In the genomic region with DNA sequence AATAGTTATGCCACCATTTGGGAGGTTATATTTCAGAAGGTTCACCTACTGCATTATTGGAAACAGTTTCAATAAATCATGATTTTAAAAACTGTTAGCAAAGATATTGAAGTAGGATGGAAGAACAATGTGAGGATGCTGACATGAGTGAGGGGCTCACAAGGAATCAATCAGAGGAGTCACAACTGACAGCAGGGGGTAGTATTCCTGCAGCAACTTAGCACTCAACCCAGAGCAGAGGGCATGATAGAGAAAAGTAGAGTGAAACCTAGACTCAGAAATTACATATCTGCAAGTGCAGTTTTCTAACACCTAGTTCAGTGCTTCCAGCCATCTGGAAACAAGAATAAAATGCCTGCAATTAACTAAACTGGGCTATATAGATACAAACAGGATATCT, we compare ENCODE assay signal across 24 cellular contexts.
A peak's percentile ranks its signal among the peaks of the same experiment; 100 is the strongest.
DNase-seq lines count a peak whose midpoint lies in the region; ATAC-seq and TF ChIP-seq lines count a peak whose summit lies in the region.
"Had no signal": no experiment of that assay in that cellular context is flagged by ENCODE, and none has a peak within 500 bp of the region (broad histone marks: within the 10 kb centered on the region; RNA-seq: fewer than 3 reads in every experiment).

No MANE protein-coding gene starts in this region.

- H3K27me3 ChIP-seq in HCT116 (ENCODE audit: insufficient read depth, low read length) (no peaks in the 10 kb centered on the region), OCI-LY1 (ENCODE audit: insufficient read depth, low read length) (no peaks in the 10 kb centered on the region), endodermal cell (ENCODE audit: control insufficient read depth, insufficient read depth, low read length, poor library complexity, severe bottlenecking) (no peaks in the 10 kb centered on the region)
- H3K27me3 ChIP-seq: SJCRH30 had no signal

- H3K9me3 ChIP-seq in HCT116 (ENCODE audit: control insufficient read depth in 1 of 2, insufficient read depth in 1 of 2, low read depth in 1 of 2, low read length in 2 of 2) (no peaks in the 10 kb centered on the region), OCI-LY1 (ENCODE audit: low read length) (no peaks in the 10 kb centered on the region), endodermal cell (ENCODE audit: control insufficient read depth, low read length) (no peaks in the 10 kb centered on the region)
- H3K9me3 ChIP-seq: SJCRH30 had no signal

- H3K27ac ChIP-seq in HCT116 (ENCODE audit: low read depth, low read length) (no peak overlapping the region), OCI-LY1 (ENCODE audit: low read depth, low read length, poor library complexity, severe bottlenecking) (no peak overlapping the region), endodermal cell (ENCODE audit: low read depth, low read length) (no peak overlapping the region)
- H3K27ac ChIP-seq: BLaER1 treated with 17β-estradiol and CSF1 and Interleukin-3, amounts not matched to agents 10 nM and 100 nM; PC-9; SJCRH30 had no signal

- H3K27me3 Mint-ChIP-seq in endodermal cell (ENCODE audit: insufficient read depth) = no peaks in the 10 kb centered on the region
- H3K27me3 Mint-ChIP-seq: CD4-positive, alpha-beta T cell; T-cell had no signal

- no peaks in the 10 kb centered on the region for H3K36me3 Mint-ChIP-seq in endodermal cell (ENCODE audit: low read depth)
- H3K36me3 Mint-ChIP-seq: T-cell had no signal

- H3K4me2 ChIP-seq in HCT116 (ENCODE audit: low read length) (no peak overlapping the region), OCI-LY1 (ENCODE audit: low read length) (no peak overlapping the region)
- H3K4me2 ChIP-seq: BLaER1 treated with 17β-estradiol and CSF1 and Interleukin-3, amounts not matched to agents 10 nM and 100 nM; PC-9 had no signal

- peaks cover 22% of the 10 kb centered on the region for H3K9me3 Mint-ChIP-seq in endodermal cell

- BruUV-seq in HCT116 (replicated peaks; lab: Mats Ljungman, UMichigan) = no TSS peak

- H3K79me2 ChIP-seq in HCT116 (ENCODE audit: insufficient read depth, low read length) = no peaks in the 10 kb centered on the region
- H3K79me2 ChIP-seq in OCI-LY1 (ENCODE audit: insufficient read depth, low read length) = no peaks in the 10 kb centered on the region

- H3K36me3 ChIP-seq in HCT116 (ENCODE audit: control insufficient read depth in 1 of 2, insufficient read depth in 2 of 2, low read length in 2 of 2) = no peaks in the 10 kb centered on the region
- H3K36me3 ChIP-seq in OCI-LY1 (ENCODE audit: insufficient read depth, low read length) = no peaks in the 10 kb centered on the region
- H3K36me3 ChIP-seq in endodermal cell (ENCODE audit: control insufficient read depth, insufficient read depth, low read length) = no peaks in the 10 kb centered on the region
- H3K36me3 ChIP-seq: BLaER1 treated with 17β-estradiol and CSF1 and Interleukin-3, amounts not matched to agents 10 nM and 100 nM; SJCRH30 had no signal

- H3K9me2 ChIP-seq in HCT116 (ENCODE audit: insufficient read depth) = no peaks in the 10 kb centered on the region
- H3K9me2 ChIP-seq in OCI-LY1 (ENCODE audit: low read depth, low read length) = no peaks in the 10 kb centered on the region

- H3K4me1 ChIP-seq in HCT116 (ENCODE audit: control insufficient read depth in 1 of 2, insufficient read depth in 2 of 2, low read length in 2 of 2) (no peaks in the 10 kb centered on the region), OCI-LY1 (ENCODE audit: insufficient read depth, low read length, severe bottlenecking) (no peaks in the 10 kb centered on the region), endodermal cell (ENCODE audit: control insufficient read depth, insufficient read depth, low read length) (no peaks in the 10 kb centered on the region)
- H3K4me1 ChIP-seq: SJCRH30 had no signal

- H3K27ac Mint-ChIP-seq in endodermal cell = no peak overlapping the region
- H3K27ac Mint-ChIP-seq: CD4-positive, alpha-beta T cell; T-cell had no signal

- POLR2A ChIA-PET in HCT116 (lab: Charles Lee) = no interaction called here

- CTCF ChIA-PET in HCT116 (lab: Charles Lee) = no interaction called here

- H3K9ac ChIP-seq in HCT116 (ENCODE audit: low read length) = no peak overlapping the region
- H3K9ac ChIP-seq in OCI-LY1 (ENCODE audit: low read length) = no peak overlapping the region
- H3K9ac ChIP-seq in endodermal cell (ENCODE audit: extremely low read depth, low read length, poor library complexity, severe bottlenecking) = no peak overlapping the region
- H3K9ac ChIP-seq: BLaER1 treated with 17β-estradiol and CSF1 and Interleukin-3, amounts not matched to agents 10 nM and 100 nM had no signal

- intact Hi-C loops in HCT116 (cut with micrococcal nuclease) = no loop called here
- intact Hi-C loops in left colon (cut with DNase I, micrococcal nuclease) = no loop called here

- TF ChIP-seq CTCF in HCT116 (IDR thresholded peaks at IDR 0.05 in 2 of 3, conservative IDR thresholded peaks at IDR 0.05 in 1 of 3; ENCODE audit: borderline replicate concordance in 1 of 3, insufficient read depth in 1 of 3, low read depth in 2 of 3, low read length in 2 of 3) = no peak
- TF ChIP-seq CTCF in OCI-LY1 (IDR thresholded peaks at IDR 0.05; ENCODE audit: low read length) = peak; percentile 23
- TF ChIP-seq CTCF in endodermal cell (conservative IDR thresholded peaks at IDR 0.05) = no peak

- RAD21 ChIA-PET in HCT116 (lab: Charles Lee; ENCODE audit: low non-redundant PET in 1 of 2, low total read pairs in 2 of 2, uncharacterized antibody in 2 of 2, unreplicated experiment in 2 of 2) = no interaction called here

- H4K20me1 ChIP-seq in HCT116 (ENCODE audit: insufficient read depth) (no peaks in the 10 kb centered on the region), OCI-LY1 (ENCODE audit: insufficient read depth, low read length) (no peaks in the 10 kb centered on the region)
- H4K20me1 ChIP-seq: BLaER1 treated with 17β-estradiol and CSF1 and Interleukin-3, amounts not matched to agents 10 nM and 100 nM had no signal

- H3K4me3 ChIP-seq in HCT116 (replicated peaks in 1 of 2; ENCODE audit: low read depth in 1 of 2, low read length in 2 of 2) = no peak overlapping the region
- H3K4me3 ChIP-seq in OCI-LY1 (ENCODE audit: low read depth, low read length, poor library complexity, severe bottlenecking) = no peak overlapping the region
- H3K4me3 ChIP-seq in endodermal cell (ENCODE audit: low read length) = no peak overlapping the region
- H3K4me3 ChIP-seq: BLaER1 treated with 17β-estradiol and CSF1 and Interleukin-3, amounts not matched to agents 10 nM and 100 nM; PC-9; SJCRH30 had no signal

- H3K4me1 Mint-ChIP-seq in endodermal cell = no peaks in the 10 kb centered on the region
- H3K4me1 Mint-ChIP-seq: T-cell had no signal

- DNase-seq in HCT116 (ENCODE audit: low read depth, low spot score) (no peak), endodermal cell (peak; percentile 44), superior temporal gyrus (ENCODE audit: extremely low spot score) (peak; percentile 12), HUDEP-2 (lab: John Stamatoyannopoulos, UW; ENCODE audit: unreplicated experiment in 76 of 76) (no peak), left colon (no peak)
- DNase-seq: CD4-positive, alpha-beta T cell; GOT3; HCEC 1CT; Karpas-422; MV-4-11; NCI-H1105 treated with DMSO at 0.1 percent for 48 hours; NCI-H146; NCI-H1930; NCI-H2107; NCI-H524; NCI-H748 treated with DMSO at 0.1 percent for 48 hours; PC-9; SJCRH30; T-cell had no signal

- peak; percentile 12; the same call in 1 of the 2 replicates for TF ChIP-seq RAD21 in HCT116 (IDR thresholded peaks at IDR 0.05; ENCODE audit: low read depth)

- no peak overlapping the region for H2AFZ ChIP-seq in HCT116 (ENCODE audit: low read depth, low read length, poor library complexity, severe bottlenecking)
- no peak overlapping the region for H2AFZ ChIP-seq in OCI-LY1 (ENCODE audit: low read length)
- H2AFZ ChIP-seq: PC-9 had no signal

- no peak for ATAC-seq in HCT116
- no peak for ATAC-seq in GM21360 (IDR thresholded peaks at IDR 0.05; ENCODE audit: unreplicated experiment)
- no peak for ATAC-seq in left colon
- ATAC-seq: HepG2, Right ventricle myocardium inferior, T-cell had no signal

- no peak overlapping the region for H3K4me3 Mint-ChIP-seq in endodermal cell
- H3K4me3 Mint-ChIP-seq: CD4-positive, alpha-beta T cell; T-cell had no signal

- TF ChIP-seq POLR2A in HCT116 (IDR thresholded peaks at IDR 0.05; ENCODE audit: borderline replicate concordance, extremely low read depth, insufficient read depth, insufficient read length) = no peak

- H3F3A ChIP-seq in OCI-LY1 (ENCODE audit: insufficient read depth, low read length) = no peaks in the 10 kb centered on the region

TF ChIP-seq in HCT116, 20 proteins besides CTCF, POLR2A, EP300 and RAD21 (continues in another document):
- TF ChIP-seq, protein P1, sequence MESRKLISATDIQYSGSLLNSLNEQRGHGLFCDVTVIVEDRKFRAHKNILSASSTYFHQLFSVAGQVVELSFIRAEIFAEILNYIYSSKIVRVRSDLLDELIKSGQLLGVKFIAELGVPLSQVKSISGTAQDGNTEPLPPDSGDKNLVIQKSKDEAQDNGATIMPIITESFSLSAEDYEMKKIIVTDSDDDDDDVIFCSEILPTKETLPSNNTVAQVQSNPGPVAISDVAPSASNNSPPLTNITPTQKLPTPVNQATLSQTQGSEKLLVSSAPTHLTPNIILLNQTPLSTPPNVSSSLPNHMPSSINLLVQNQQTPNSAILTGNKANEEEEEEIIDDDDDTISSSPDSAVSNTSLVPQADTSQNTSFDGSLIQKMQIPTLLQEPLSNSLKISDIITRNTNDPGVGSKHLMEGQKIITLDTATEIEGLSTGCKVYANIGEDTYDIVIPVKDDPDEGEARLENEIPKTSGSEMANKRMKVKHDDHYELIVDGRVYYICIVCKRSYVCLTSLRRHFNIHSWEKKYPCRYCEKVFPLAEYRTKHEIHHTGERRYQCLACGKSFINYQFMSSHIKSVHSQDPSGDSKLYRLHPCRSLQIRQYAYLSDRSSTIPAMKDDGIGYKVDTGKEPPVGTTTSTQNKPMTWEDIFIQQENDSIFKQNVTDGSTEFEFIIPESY (IDR thresholded peaks at IDR 0.05; ENCODE audit: extremely low read depth, insufficient replicate concordance, low read length) = no peak
- TF ChIP-seq POLR2AphosphoS5 (IDR thresholded peaks at IDR 0.05; ENCODE audit: low read depth, low read length) (no peak), SIN3A (IDR thresholded peaks at IDR 0.05; ENCODE audit: low read depth) (no peak), ELF1 (IDR thresholded peaks at IDR 0.05; ENCODE audit: borderline replicate concordance, low read depth) (no peak), EZH2 (IDR thresholded peaks at IDR 0.05) (no peak), SP1 (IDR thresholded peaks at IDR 0.05; ENCODE audit: low read depth) (no peak), YY1 (IDR thresholded peaks at IDR 0.05; ENCODE audit: extremely low read depth, insufficient replicate concordance, low read depth, low read length) (no peak)
- TF ChIP-seq, protein P2, sequence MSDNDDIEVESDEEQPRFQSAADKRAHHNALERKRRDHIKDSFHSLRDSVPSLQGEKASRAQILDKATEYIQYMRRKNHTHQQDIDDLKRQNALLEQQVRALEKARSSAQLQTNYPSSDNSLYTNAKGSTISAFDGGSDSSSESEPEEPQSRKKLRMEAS (IDR thresholded peaks at IDR 0.05) = no peak
- TF ChIP-seq, protein P3, sequence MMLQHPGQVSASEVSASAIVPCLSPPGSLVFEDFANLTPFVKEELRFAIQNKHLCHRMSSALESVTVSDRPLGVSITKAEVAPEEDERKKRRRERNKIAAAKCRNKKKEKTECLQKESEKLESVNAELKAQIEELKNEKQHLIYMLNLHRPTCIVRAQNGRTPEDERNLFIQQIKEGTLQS (IDR thresholded peaks at IDR 0.05) = no peak

Comparison
In these comparisons a context has a peak if more than half of its experiments do, and no peak if none do; other contexts are left out.
1. DNase-seq: peak in endodermal cell (single experiment) and superior temporal gyrus (single experiment); none in HCT116 (single experiment), HUDEP-2 (0 of 76) and left colon (0 of 2).